Comparison of ENCODE assay signal across 22 cellular contexts in the genomic region with DNA sequence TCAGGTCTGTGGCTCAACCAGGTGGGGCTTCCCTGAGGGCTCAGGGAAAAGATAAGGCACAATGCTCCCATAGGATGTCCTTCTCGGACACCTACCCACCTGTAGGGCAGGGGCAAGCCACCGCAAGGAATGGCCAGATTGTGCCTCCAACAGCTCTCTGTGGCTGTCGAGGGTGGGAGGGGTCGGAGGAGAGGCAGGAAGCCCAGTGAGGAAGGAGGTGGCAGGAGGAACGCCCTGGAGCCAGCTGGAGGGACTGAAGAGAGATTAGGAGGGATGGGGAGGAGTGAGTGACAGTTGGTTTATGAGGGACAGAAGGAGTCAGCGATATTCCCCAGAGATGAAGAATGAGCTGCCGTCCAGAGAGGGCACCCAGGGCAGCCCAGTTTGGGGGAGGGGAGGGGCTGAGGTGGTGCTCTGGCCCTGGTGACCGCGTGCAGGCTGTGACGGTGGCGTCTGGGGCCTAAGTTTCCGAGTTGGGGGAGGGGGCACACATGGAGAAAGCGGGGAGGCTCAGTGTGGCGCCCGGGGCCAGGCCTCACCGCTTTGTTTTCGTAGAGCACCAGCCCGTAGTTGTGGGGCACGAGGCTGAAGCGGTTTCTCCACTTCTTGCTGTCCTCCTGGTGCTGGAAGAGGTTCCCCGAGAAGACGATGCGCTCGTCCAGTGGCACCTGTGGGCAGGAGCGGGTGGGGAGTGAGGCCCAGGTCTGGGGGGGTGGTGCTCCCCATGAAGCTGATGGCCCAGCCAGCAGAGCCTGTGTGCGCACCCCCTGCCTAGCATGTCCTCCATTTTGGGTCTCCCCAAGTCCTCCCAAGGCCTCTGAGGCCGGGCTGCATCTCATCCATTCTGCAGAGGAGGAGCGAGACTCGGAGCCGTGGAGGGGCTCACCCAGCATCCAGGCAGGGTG.
DNase-seq lines count a peak whose midpoint lies in the region; ATAC-seq and TF ChIP-seq lines count a peak whose summit lies in the region.
"Had no signal": no experiment of that assay in that cellular context is flagged by ENCODE, and none has a peak within 500 bp of the region (broad histone marks: within the 10 kb centered on the region; RNA-seq: fewer than 3 reads in every experiment).

No MANE protein-coding gene starts in this region.

- peaks cover 37% of the 10 kb centered on the region for H3K36me3 Mint-ChIP-seq in neural crest cell (ENCODE audit: low read depth)

- H3K9me3 ChIP-seq in left ventricle myocardium inferior (replicated peaks) = peaks cover 14% of the 10 kb centered on the region
- H3K9me3 ChIP-seq in right atrium auricular region = peaks cover 0 to 9% of the 10 kb centered on the region in 2 donors
- no peaks in the 10 kb centered on the region for H3K9me3 ChIP-seq in upper lobe of right lung

- peaks cover 9% of the 10 kb centered on the region for H3K9me3 Mint-ChIP-seq in neural crest cell

- peak overlapping the region; percentile 95 for H3K27ac ChIP-seq in left ventricle myocardium inferior (replicated peaks)
- peak overlapping the region in 1 of 2 donors; percentile 37 for H3K27ac ChIP-seq in right atrium auricular region
- H3K27ac ChIP-seq in upper lobe of right lung = peak overlapping the region; percentile 55
- H3K27ac ChIP-seq: psoas muscle had no signal

- H3K36me3 ChIP-seq in left ventricle myocardium inferior = peaks cover 46% of the 10 kb centered on the region
- peaks cover 50% of the 10 kb centered on the region for H3K36me3 ChIP-seq in right atrium auricular region
- peaks cover 79% of the 10 kb centered on the region for H3K36me3 ChIP-seq in upper lobe of right lung

- peak overlapping the region; percentile 81 for H3K27ac Mint-ChIP-seq in neural crest cell (ENCODE audit: unreplicated experiment)
- H3K27ac Mint-ChIP-seq: activated CD8-positive, alpha-beta memory T cell treated with anti-CD3 and anti-CD28 coated beads, Interleukin-2, amount 10 ng/mL, durations not matched to agents 7 days and 5 days; CD4-positive, alpha-beta memory T cell; naive thymus-derived CD4-positive, alpha-beta T cell had no signal

- intact Hi-C loops in left ventricle myocardium inferior (cut with micrococcal nuclease) (no loop called here), upper lobe of right lung (cut with DNase I) (no loop called here)

- no peak overlapping the region for H3K4me3 Mint-ChIP-seq in neural crest cell
- H3K4me3 Mint-ChIP-seq: activated CD8-positive, alpha-beta memory T cell treated with anti-CD3 and anti-CD28 coated beads, Interleukin-2, amount 10 ng/mL, durations not matched to agents 7 days and 5 days; naive thymus-derived CD4-positive, alpha-beta T cell had no signal

- no peak for DNase-seq in left ventricle myocardium inferior
- no peak for DNase-seq in right atrium auricular region (ENCODE audit: low spot score)
- peak; percentile 47 for DNase-seq in cerebellum (ENCODE audit: low spot score)
- no peak for DNase-seq in neural crest cell (ENCODE audit: low read depth, low spot score)
- no peak for DNase-seq in upper lobe of right lung
- DNase-seq: activated CD4-positive, CD25-positive, alpha-beta regulatory T cell treated with anti-CD3 and anti-CD28 coated beads, Interleukin-2, amount 50 U/mL, for 72 hours; activated CD8-positive, alpha-beta memory T cell treated with anti-CD3 and anti-CD28 coated beads, Interleukin-2, amount 10 ng/mL, durations not matched to agents 7 days and 5 days; activated effector memory CD4-positive, alpha-beta T cell treated with anti-CD3 and anti-CD28 coated beads, Interleukin-2, amount 50 U/mL, for 16 hours; anterior cingulate cortex; CD4-positive, alpha-beta memory T cell; DMS79 treated with DMSO at 0.1 percent for 48 hours; foreskin melanocyte; naive thymus-derived CD4-positive, alpha-beta T cell; NCI-H1417; psoas muscle; SHP77 treated with DMSO at 0.1 percent for 48 hours; stimulated activated CD4-positive, alpha-beta T cell treated with anti-CD3 and anti-CD28 coated beads, Interleukin-15, amount 100 ng/mL, for 24 hours; stimulated activated naive CD8-positive, alpha-beta T cell treated with anti-CD3 and anti-CD28 coated beads, Interleukin-15, Interleukin-2, amounts not matched to agents 100 U/mL and 50 U/mL, for 24 hours had no signal

- H3K27me3 ChIP-seq in left ventricle myocardium inferior (ENCODE audit: low read depth) = no peaks in the 10 kb centered on the region
- no peaks in the 10 kb centered on the region for H3K27me3 ChIP-seq in right atrium auricular region
- no peaks in the 10 kb centered on the region for H3K27me3 ChIP-seq in upper lobe of right lung

- TF ChIP-seq CTCF in left ventricle myocardium inferior (IDR thresholded peaks at IDR 0.05; ENCODE audit: borderline replicate concordance) (no peak), right atrium auricular region (IDR thresholded peaks at IDR 0.05) (no peak), neural crest cell (conservative IDR thresholded peaks at IDR 0.05) (no peak), upper lobe of right lung (IDR thresholded peaks at IDR 0.05) (no peak)

- H3K4me3 ChIP-seq in left ventricle myocardium inferior = no peak overlapping the region
- no peak overlapping the region for H3K4me3 ChIP-seq in right atrium auricular region
- no peak overlapping the region for H3K4me3 ChIP-seq in upper lobe of right lung
- H3K4me3 ChIP-seq: psoas muscle had no signal

- ATAC-seq in upper lobe of right lung = no peak
- ATAC-seq in HG02970 (IDR thresholded peaks at IDR 0.05; ENCODE audit: low FRiP score, unreplicated experiment) = no peak
- ATAC-seq in GM18519 (IDR thresholded peaks at IDR 0.05; ENCODE audit: low FRiP score, unreplicated experiment) = no peak
- ATAC-seq in HG02678 (IDR thresholded peaks at IDR 0.05; ENCODE audit: unreplicated experiment) = no peak
- ATAC-seq: activated CD8-positive, alpha-beta memory T cell treated with anti-CD3 and anti-CD28 coated beads, Interleukin-2, amount 10 ng/mL, durations not matched to agents 7 days and 5 days; HCT116; naive thymus-derived CD4-positive, alpha-beta T cell; psoas muscle; stimulated activated naive CD8-positive, alpha-beta T cell treated with anti-CD3 and anti-CD28 coated beads, Interleukin-15, Interleukin-2, amounts not matched to agents 100 U/mL and 50 U/mL, for 24 hours had no signal

- H3K27me3 Mint-ChIP-seq in neural crest cell (ENCODE audit: low read depth) = no peaks in the 10 kb centered on the region
- H3K27me3 Mint-ChIP-seq: activated CD8-positive, alpha-beta memory T cell treated with anti-CD3 and anti-CD28 coated beads, Interleukin-2, amount 10 ng/mL, durations not matched to agents 7 days and 5 days; CD4-positive, alpha-beta memory T cell; naive thymus-derived CD4-positive, alpha-beta T cell had no signal

- H3K4me1 Mint-ChIP-seq in neural crest cell = peaks cover 33% of the 10 kb centered on the region
- H3K4me1 Mint-ChIP-seq: CD4-positive, alpha-beta memory T cell had no signal

- H3K4me1 ChIP-seq in left ventricle myocardium inferior (peaks cover 81% of the 10 kb centered on the region), right atrium auricular region (peaks cover 0 to 54% of the 10 kb centered on the region in 2 donors), upper lobe of right lung (peaks cover 31% of the 10 kb centered on the region)
